Comparison of ENCODE assay signal across 11 cellular contexts in genomic region chr2:204315236-204315662, GRCh38.
DNase-seq lines count a peak whose midpoint lies in the region; ATAC-seq and TF ChIP-seq lines count a peak whose summit lies in the region.
"Had no signal": no experiment of that assay in that cellular context is flagged by ENCODE, and none has a peak within 500 bp of the region (broad histone marks: within the 10 kb centered on the region; RNA-seq: fewer than 3 reads in every experiment).

No MANE protein-coding gene starts in this region.

- no peak for ATAC-seq in HG03432 (IDR thresholded peaks at IDR 0.05; ENCODE audit: unreplicated experiment)
- ATAC-seq: activated CD8-positive, alpha-beta T cell treated with anti-CD3 and anti-CD28 coated beads for 36 hours had no signal

- H3K4me1 ChIP-seq in fibroblast of lung (ENCODE audit: control insufficient read depth, extremely low read depth, insufficient read depth, low read length): no peaks in the 10 kb centered on the region
- H3K4me1 ChIP-seq in effector memory CD4-positive, alpha-beta T cell (ENCODE audit: control insufficient read depth, insufficient read depth, low read length, poor library complexity, severe bottlenecking): no peaks in the 10 kb centered on the region
- H3K4me1 ChIP-seq: BLaER1 had no signal

- no peaks in the 10 kb centered on the region for H4K20me1 ChIP-seq in fibroblast of lung (ENCODE audit: control insufficient read depth, extremely low read depth, insufficient read depth, low read length)
- H4K20me1 ChIP-seq: BLaER1 had no signal

- DNase-seq in AG20443 (ENCODE audit: low spot score) (peak; percentile 44), NCI-H446 treated with DMSO at 0.1 percent for 48 hours (lab: John Stamatoyannopoulos, UW) (peak; percentile 94), fibroblast of lung (ENCODE audit: low read depth in 2 of 2) (peak; percentile 31 to 84), occipital lobe (lab: John Stamatoyannopoulos, UW) (peak; percentile 4), HPDE6-E6E7 (ENCODE audit: extremely low spot score) (no peak)
- no peak for DNase-seq in effector memory CD4-positive, alpha-beta T cell
- DNase-seq in activated T-cell treated with anti-CD3 and anti-CD28 coated beads, Interleukin-2, amount 50 U/mL, for 1 hour: no peak
- DNase-seq: activated CD8-positive, alpha-beta T cell treated with anti-CD3 and anti-CD28 coated beads for 36 hours; NCI-H1436 treated with DMSO at 0.1 percent for 48 hours had no signal

- H3K9me3 ChIP-seq in fibroblast of lung (ENCODE audit: control insufficient read depth, insufficient read depth, low read depth, low read length): no peaks in the 10 kb centered on the region
- no peaks in the 10 kb centered on the region for H3K9me3 ChIP-seq in effector memory CD4-positive, alpha-beta T cell (ENCODE audit: control insufficient read depth, low read length)
- H3K9me3 ChIP-seq: BLaER1 had no signal

- H2AFZ ChIP-seq in fibroblast of lung (ENCODE audit: low read length): no peak overlapping the region

- peak overlapping the region; percentile 52 for H3K4me2 ChIP-seq in fibroblast of lung (ENCODE audit: extremely low read depth, insufficient read depth, low read length)
- H3K4me2 ChIP-seq: BLaER1 had no signal

- H3K9ac ChIP-seq in fibroblast of lung (ENCODE audit: insufficient read depth, low read length): no peak overlapping the region
- H3K9ac ChIP-seq: BLaER1 had no signal

- no peak overlapping the region for H3K27ac ChIP-seq in fibroblast of lung (ENCODE audit: insufficient read depth, low read length)
- H3K27ac ChIP-seq in effector memory CD4-positive, alpha-beta T cell (ENCODE audit: insufficient read depth, low read length, poor library complexity, severe bottlenecking): no peak overlapping the region
- H3K27ac ChIP-seq: BLaER1 had no signal

- H3K27me3 ChIP-seq in fibroblast of lung (ENCODE audit: control insufficient read depth, insufficient read depth, low read length): no peaks in the 10 kb centered on the region
- H3K27me3 ChIP-seq in effector memory CD4-positive, alpha-beta T cell (replicated peaks; ENCODE audit: control insufficient read depth, insufficient read depth, low read length, poor library complexity, severe bottlenecking): no peaks in the 10 kb centered on the region
- H3K27me3 ChIP-seq: BLaER1 had no signal

- H3K79me2 ChIP-seq in fibroblast of lung (ENCODE audit: control insufficient read depth, insufficient read depth, low read length): no peaks in the 10 kb centered on the region

- TF ChIP-seq CTCF in fibroblast of lung (conservative IDR thresholded peaks at IDR 0.05 in 1 of 2, IDR thresholded peaks at IDR 0.05 in 1 of 2; ENCODE audit: low read depth in 1 of 2, low read length in 2 of 2): no peak

- no peak overlapping the region for H3K4me3 ChIP-seq in fibroblast of lung (replicated peaks in 1 of 4; ENCODE audit: control extremely low read depth in 1 of 4, insufficient read depth in 1 of 4, low read depth in 3 of 4, low read length in 4 of 4)
- no peak overlapping the region for H3K4me3 ChIP-seq in effector memory CD4-positive, alpha-beta T cell (ENCODE audit: insufficient read depth, low read depth, low read length, poor library complexity, severe bottlenecking)
- H3K4me3 ChIP-seq: BLaER1 had no signal

- no peaks in the 10 kb centered on the region for H3K36me3 ChIP-seq in fibroblast of lung (ENCODE audit: control insufficient read depth, insufficient read depth, low read length)
- no peaks in the 10 kb centered on the region for H3K36me3 ChIP-seq in effector memory CD4-positive, alpha-beta T cell (ENCODE audit: control insufficient read depth, insufficient read depth, low read length)
- H3K36me3 ChIP-seq: BLaER1 had no signal

Comparison
In these comparisons a context has a peak if more than half of its experiments do, and no peak if none do; other contexts are left out.
1. DNase-seq: peak in AG20443 (single experiment), NCI-H446 treated with DMSO at 0.1 percent for 48 hours (single experiment), fibroblast of lung (2 of 2) and occipital lobe (single experiment); none in effector memory CD4-positive, alpha-beta T cell (0 of 3), activated T-cell treated with anti-CD3 and anti-CD28 coated beads, Interleukin-2, amount 50 U/mL, for 1 hour (single experiment) and HPDE6-E6E7 (single experiment).